Comparison of ENCODE assay signal across 8 cellular contexts in the genomic region with DNA sequence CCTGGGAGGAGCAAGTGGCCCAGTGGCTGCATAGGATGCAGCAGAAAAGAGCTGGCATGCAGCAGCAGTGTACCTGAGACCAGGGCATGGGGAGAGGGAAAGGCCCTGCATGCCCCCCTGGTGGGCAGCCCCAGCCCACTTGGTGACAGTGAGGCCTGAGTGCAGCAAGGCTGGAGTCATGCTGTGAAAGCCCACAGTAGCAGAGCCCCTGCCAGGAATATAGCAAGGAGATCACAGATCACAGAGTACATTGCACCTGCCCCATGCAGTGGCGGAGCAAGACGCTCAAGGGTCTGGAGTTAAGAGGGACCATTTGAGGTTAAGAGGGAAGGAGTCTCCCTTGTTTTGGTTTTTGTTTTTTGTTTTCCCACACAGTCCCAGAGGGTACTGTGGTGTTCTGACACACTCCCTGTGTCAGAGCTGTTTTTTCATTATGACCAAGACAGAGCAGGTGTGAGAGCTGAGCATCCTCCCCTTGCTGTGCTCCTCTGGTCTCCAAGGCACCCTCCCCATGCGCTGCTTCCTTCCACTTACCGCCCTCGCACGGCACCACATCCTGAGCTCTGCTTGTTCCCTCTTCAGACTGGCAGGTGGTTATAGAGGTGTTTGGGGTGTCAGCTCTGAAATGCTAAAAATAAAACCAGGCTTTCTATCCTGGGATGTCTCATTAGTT.
DNase-seq lines count a peak whose midpoint lies in the region; ATAC-seq and TF ChIP-seq lines count a peak whose summit lies in the region.

No MANE protein-coding gene starts in this region.

- POLR2A ChIA-PET in PC-9 (lab: Charles Lee; ENCODE audit: unreplicated experiment) = interaction anchor here (0.5 to 0.6 kb wide), 2 partner anchors 12 to 140 kb away, joined by 5 to 6 read pairs; no protein-coding TSS in a partner anchor

- ATAC-seq in left ventricle myocardium superior = peak; percentile 34
- ATAC-seq in HG03342 (IDR thresholded peaks at IDR 0.05; ENCODE audit: unreplicated experiment) = peak; percentile 97
- ATAC-seq in esophagus mucosa = peak; percentile 53

- intact Hi-C loops in left ventricle myocardium superior (cut with micrococcal nuclease) = no loop called here
- intact Hi-C loops in PC-9 (cut with micrococcal nuclease; ENCODE audit: unreplicated experiment) = no loop called here

- BruUV-seq in PC-9 (replicated peaks; lab: Mats Ljungman, UMichigan) = no TSS peak

- H3K27me3 ChIP-seq in right atrium auricular region (no peaks in the 10 kb centered on the region), PC-9 (ENCODE audit: insufficient read depth, low read depth) (no peaks in the 10 kb centered on the region)

- H3K9me3 Mint-ChIP-seq in endothelial cell (ENCODE audit: unreplicated experiment) = no peaks in the 10 kb centered on the region

- peaks cover 7% of the 10 kb centered on the region for H3K27me3 Mint-ChIP-seq in endothelial cell (ENCODE audit: unreplicated experiment)

- H2AFZ ChIP-seq in PC-9 = no peak overlapping the region

- H3K4me1 Mint-ChIP-seq in endothelial cell (ENCODE audit: unreplicated experiment) = no peaks in the 10 kb centered on the region

- H3K27ac Mint-ChIP-seq in endothelial cell (ENCODE audit: unreplicated experiment) = no peak overlapping the region

- CTCF ChIA-PET in PC-9 (lab: Charles Lee) = no interaction called here

- no peaks in the 10 kb centered on the region for H3K9me2 ChIP-seq in PC-9 (ENCODE audit: insufficient read depth)

- no peaks in the 10 kb centered on the region for H3K36me3 ChIP-seq in right atrium auricular region
- no peaks in the 10 kb centered on the region for H3K36me3 ChIP-seq in PC-9 (ENCODE audit: low read depth)

- no peaks in the 10 kb centered on the region for H3K79me2 ChIP-seq in PC-9 (ENCODE audit: low read depth)

- H3K4me2 ChIP-seq in PC-9 = no peak overlapping the region

- TF ChIP-seq CTCF in right atrium auricular region (IDR thresholded peaks at IDR 0.05) (no peak), PC-9 (conservative IDR thresholded peaks at IDR 0.05) (no peak), endothelial cell (IDR thresholded peaks at IDR 0.05; ENCODE audit: unreplicated experiment) (no peak)

- H3K9me3 ChIP-seq in right atrium auricular region (no peaks in the 10 kb centered on the region), PC-9 (ENCODE audit: insufficient read depth, low read depth) (no peaks in the 10 kb centered on the region)

- no peaks in the 10 kb centered on the region for H3K36me3 Mint-ChIP-seq in endothelial cell (ENCODE audit: low read depth, unreplicated experiment)

- no peak overlapping the region for H3K4me3 Mint-ChIP-seq in endothelial cell (ENCODE audit: unreplicated experiment)

- H3K4me1 ChIP-seq in right atrium auricular region (peaks cover 0 to 14% of the 10 kb centered on the region in 2 donors), PC-9 (replicated peaks; ENCODE audit: insufficient read depth) (no peaks in the 10 kb centered on the region)

- no peaks in the 10 kb centered on the region for H3F3A ChIP-seq in PC-9 (ENCODE audit: insufficient read depth, low read depth)

- H3K27ac ChIP-seq in right atrium auricular region = no peak overlapping the region
- no peak overlapping the region for H3K27ac ChIP-seq in PC-9

- H4K20me1 ChIP-seq in PC-9 (ENCODE audit: insufficient read depth) = no peaks in the 10 kb centered on the region

- H3K4me3 ChIP-seq in right atrium auricular region (no peak overlapping the region), PC-9 (no peak overlapping the region)

- DNase-seq in left ventricle myocardium superior (no peak), right atrium auricular region (ENCODE audit: low spot score) (no peak), PC-9 (no peak), endothelial cell (ENCODE audit: low spot score) (no peak)
- DNase-seq in activated CD4-positive, alpha-beta T cell treated with anti-CD3 and anti-CD28 coated beads for 4 hours = peak; percentile 47 to 53
- peak; percentile 45 for DNase-seq in stimulated activated CD8-positive, alpha-beta memory T cell treated with anti-CD3 and anti-CD28 coated beads, Interleukin-4, amount 100 ng/mL, for 24 hours (ENCODE audit: low read depth)

Comparison
In these comparisons a context has a peak if more than half of its experiments do, and no peak if none do; other contexts are left out.
1. ATAC-seq: peak in every context shown above with its lines; median percentile 97 in HG03342; 53 in esophagus mucosa; 34 in left ventricle myocardium superior.
2. DNase-seq: peak in activated CD4-positive, alpha-beta T cell treated with anti-CD3 and anti-CD28 coated beads for 4 hours (2 of 2) and stimulated activated CD8-positive, alpha-beta memory T cell treated with anti-CD3 and anti-CD28 coated beads, Interleukin-4, amount 100 ng/mL, for 24 hours (single experiment); none in left ventricle myocardium superior (single experiment), right atrium auricular region (single experiment), PC-9 (0 of 2) and endothelial cell (single experiment).